In the genomic region with DNA sequence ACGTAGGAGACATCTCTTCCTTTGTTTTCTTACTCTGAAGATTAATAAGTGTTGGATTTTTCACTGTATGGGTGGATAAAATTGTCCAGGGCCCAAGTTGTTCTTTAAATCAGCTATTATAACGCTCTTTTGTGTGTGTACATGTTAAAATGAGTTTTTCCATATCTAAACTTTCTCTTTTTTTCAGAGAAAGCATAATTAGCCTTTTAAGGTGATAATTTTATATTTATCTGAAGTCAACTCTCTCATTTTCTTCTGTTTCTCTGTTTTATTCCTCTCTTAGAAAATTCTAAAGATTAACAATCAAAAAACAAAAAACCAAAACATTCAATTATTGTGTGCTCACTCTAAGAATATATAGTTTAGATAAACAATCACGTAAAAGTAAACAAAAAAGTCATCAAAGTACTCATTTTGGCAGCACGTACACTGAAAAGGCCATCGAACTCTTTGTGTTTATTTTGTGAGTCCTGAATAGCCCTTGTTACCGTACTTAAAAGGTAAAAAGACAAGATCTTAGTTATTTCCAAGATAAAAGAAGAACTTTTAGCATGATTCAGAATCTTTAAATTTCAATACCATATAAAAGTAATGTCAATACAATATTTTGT, we compare ENCODE assay signal across 28 cellular contexts. TPM values are rescaled to one million over a fixed set of nuclear protein-coding genes. Genes with fewer than 3 reads are reported as not detected.
A peak's percentile ranks its signal among the peaks of the same experiment; 100 is the strongest.
DNase-seq lines count a peak whose midpoint lies in the region; ATAC-seq and TF ChIP-seq lines count a peak whose summit lies in the region.
"Had no signal": no experiment of that assay in that cellular context is flagged by ENCODE, and none has a peak within 500 bp of the region (broad histone marks: within the 10 kb centered on the region; RNA-seq: fewer than 3 reads in every experiment).

No MANE protein-coding gene starts in this region.

- no peak for TF ChIP-seq CTCF in GM23338 (conservative IDR thresholded peaks at IDR 0.05; ENCODE audit: low read depth in 2 of 2)
- TF ChIP-seq CTCF in VCaP (conservative IDR thresholded peaks at IDR 0.05), result no peak
- no peak for TF ChIP-seq CTCF in liver (IDR thresholded peaks at IDR 0.05; ENCODE audit: low read depth, low read length, missing input control)
- no peak for TF ChIP-seq CTCF in MM.1S (IDR thresholded peaks at IDR 0.05; ENCODE audit: low read length)

- H3K4me2 ChIP-seq in GM23338 (no peak overlapping the region), MM.1S (ENCODE audit: low read depth, low read length) (no peak overlapping the region)
- H3K4me2 ChIP-seq: BLaER1 treated with 17β-estradiol and CSF1 and Interleukin-3, amounts not matched to agents 10 nM and 100 nM; SK-N-SH had no signal

- H3F3A ChIP-seq in GM23338 (replicated peaks; ENCODE audit: low read depth) (no peaks in the 10 kb centered on the region), MM.1S (ENCODE audit: insufficient read depth, low read length) (peaks cover 7% of the 10 kb centered on the region)

- peak overlapping the region; percentile 43; the same call in 1 of the 2 replicates for H2AFZ ChIP-seq in GM23338
- no peak overlapping the region for H2AFZ ChIP-seq in MM.1S (ENCODE audit: low read length)

- H3K4me1 Mint-ChIP-seq in GM23338, result peaks cover 35% of the 10 kb centered on the region

- DNase-seq in GM23338 (ENCODE audit: low spot score) (no peak), sciatic nerve (ENCODE audit: low spot score) (no peak), MM.1S (no peak)
- no peak for DNase-seq in activated effector memory CD4-positive, alpha-beta T cell treated with anti-CD3 and anti-CD28 coated beads, Interleukin-2, amount 50 U/mL, for 16 hours
- DNase-seq: activated CD4-positive, alpha-beta T cell treated with anti-CD3 and anti-CD28 coated beads for 36 hours; activated gamma-delta T cell; body of pancreas; Caco-2; effector CD4-positive, alpha-beta T cell; H9; heart left ventricle; left colon; naive B cell; NCI-H1105 treated with DMSO at 0.1 percent for 48 hours; NCI-H2029; NCI-H526 treated with DMSO at 0.1 percent for 48 hours; occipital lobe; retina; SK-N-SH; stimulated activated CD4-positive, alpha-beta T cell treated with anti-CD3 and anti-CD28 coated beads, Interleukin-12 subunit alpha, Interleukin-12 subunit beta, amount 100 ng/mL, for 4 hours; stimulated activated CD4-positive, alpha-beta T cell treated with anti-CD3 and anti-CD28 coated beads, Interleukin-4, amount 100 ng/mL, for 24 hours; stimulated activated naive B cell treated with anti-CD40 and anti-IgM and Interleukin-4, amounts not matched to agents 10 μg/mL and 1 μg/mL and 100 μg/mL, for 72 hours; T-helper 17 cell had no signal

- H3K36me3 ChIP-seq in GM23338 (ENCODE audit: insufficient read depth) (no peaks in the 10 kb centered on the region), liver (ENCODE audit: control insufficient read depth in 4 of 4, insufficient read depth in 3 of 4, low read depth in 1 of 4, low read length in 3 of 4) (no peaks in the 10 kb centered on the region), MM.1S (replicated peaks; ENCODE audit: insufficient read depth, low read length) (no peaks in the 10 kb centered on the region)
- H3K36me3 ChIP-seq: BLaER1 treated with 17β-estradiol and CSF1 and Interleukin-3, amounts not matched to agents 10 nM and 100 nM; heart left ventricle; thoracic aorta had no signal

- H3K36me3 Mint-ChIP-seq in GM23338 (ENCODE audit: low read depth), result no peaks in the 10 kb centered on the region
- H3K36me3 Mint-ChIP-seq: IgD-negative memory B cell; naive B cell; stimulated activated naive B cell treated with anti-CD40 and anti-IgM and Interleukin-4, amounts not matched to agents 10 μg/mL and 1 μg/mL and 100 μg/mL, for 72 hours had no signal

- H3K9ac ChIP-seq in liver (ENCODE audit: low read depth in 1 of 2, low read length in 2 of 2), result no peak overlapping the region
- no peak overlapping the region for H3K9ac ChIP-seq in MM.1S (ENCODE audit: low read length)
- H3K9ac ChIP-seq: BLaER1 treated with 17β-estradiol and CSF1 and Interleukin-3, amounts not matched to agents 10 nM and 100 nM; SK-N-SH had no signal

- H3K9me2 ChIP-seq in GM23338 (ENCODE audit: insufficient read depth) (no peaks in the 10 kb centered on the region), MM.1S (replicated peaks; ENCODE audit: insufficient read depth, low read length) (no peaks in the 10 kb centered on the region)
- H3K9me2 ChIP-seq: SK-N-SH had no signal

- H3K9me3 Mint-ChIP-seq in GM23338, result no peaks in the 10 kb centered on the region
- H3K9me3 Mint-ChIP-seq: H9, IgD-negative memory B cell, naive B cell had no signal

- no peak for TF ChIP-seq RAD21 in liver (IDR thresholded peaks at IDR 0.05)

- no peaks in the 10 kb centered on the region for H3K79me2 ChIP-seq in GM23338 (replicated peaks; ENCODE audit: insufficient read depth)
- no peaks in the 10 kb centered on the region for H3K79me2 ChIP-seq in MM.1S (ENCODE audit: low read length)

- H3K4me3 ChIP-seq in GM23338 (no peak overlapping the region), liver (ENCODE audit: low read depth in 1 of 3, low read length in 3 of 3) (no peak overlapping the region), MM.1S (ENCODE audit: low read length) (no peak overlapping the region)
- H3K4me3 ChIP-seq: BLaER1 treated with 17β-estradiol and CSF1 and Interleukin-3, amounts not matched to agents 10 nM and 100 nM; body of pancreas; heart left ventricle; thoracic aorta had no signal

- H3K27ac Mint-ChIP-seq in GM23338, result peak overlapping the region; percentile 43
- H3K27ac Mint-ChIP-seq: activated CD4-positive, alpha-beta T cell treated with anti-CD3 and anti-CD28 coated beads for 36 hours; IgD-negative memory B cell; naive B cell; stimulated activated naive B cell treated with anti-CD40 and anti-IgM and Interleukin-4, amounts not matched to agents 10 μg/mL and 1 μg/mL and 100 μg/mL, for 72 hours; T-helper 17 cell had no signal

- H3K4me1 ChIP-seq in GM23338 (ENCODE audit: insufficient read depth) (peaks cover 25% of the 10 kb centered on the region), liver (ENCODE audit: control insufficient read depth in 4 of 4, insufficient read depth in 4 of 4, low read length in 3 of 4) (peaks cover 0 to 31% (median 17%) of the 10 kb centered on the region in 4 donors), MM.1S (ENCODE audit: low read length) (peaks cover 18% of the 10 kb centered on the region)
- H3K4me1 ChIP-seq: body of pancreas had no signal

- H3K9me3 ChIP-seq in liver (ENCODE audit: control insufficient read depth in 4 of 4, low read length in 3 of 4) (no peaks in the 10 kb centered on the region), MM.1S (replicated peaks; ENCODE audit: insufficient read depth, low read length) (no peaks in the 10 kb centered on the region)
- H3K9me3 ChIP-seq: BLaER1 treated with 17β-estradiol and CSF1 and Interleukin-3, amounts not matched to agents 10 nM and 100 nM; body of pancreas; Caco-2; heart left ventricle; SK-N-SH; thoracic aorta had no signal

- intact Hi-C loops in sciatic nerve (cut with DNase I), result no loop called here

- no peaks in the 10 kb centered on the region for H3K27me3 ChIP-seq in GM23338 (ENCODE audit: insufficient read depth)
- no peaks in the 10 kb centered on the region for H3K27me3 ChIP-seq in liver (ENCODE audit: control insufficient read depth in 4 of 4, insufficient read depth in 4 of 4, low read length in 3 of 4)
- H3K27me3 ChIP-seq in MM.1S (replicated peaks; ENCODE audit: insufficient read depth, low read length), result no peaks in the 10 kb centered on the region
- H3K27me3 ChIP-seq: BLaER1 treated with 17β-estradiol and CSF1 and Interleukin-3, amounts not matched to agents 10 nM and 100 nM; body of pancreas; heart left ventricle had no signal

- H3K27ac ChIP-seq in GM23338 (ENCODE audit: low read depth) (no peak overlapping the region), VCaP (peak overlapping the region; percentile 92), liver (ENCODE audit: low read depth in 1 of 2, low read length in 2 of 2) (peak overlapping the region; percentile 32 to 38), MM.1S (ENCODE audit: low read length) (no peak overlapping the region)
- H3K27ac ChIP-seq: BLaER1 treated with 17β-estradiol and CSF1 and Interleukin-3, amounts not matched to agents 10 nM and 100 nM; body of pancreas had no signal

- ATAC-seq in GM23338 (no peak), sciatic nerve (no peak)
- ATAC-seq: activated CD4-positive, alpha-beta T cell treated with anti-CD3 and anti-CD28 coated beads for 36 hours; body of pancreas; left colon; stimulated activated naive B cell treated with anti-CD40 and anti-IgM and Interleukin-4, amounts not matched to agents 10 μg/mL and 1 μg/mL and 100 μg/mL, for 72 hours; T-helper 17 cell had no signal

- H4K20me1 ChIP-seq in GM23338 (replicated peaks; ENCODE audit: insufficient read depth), result no peaks in the 10 kb centered on the region
- H4K20me1 ChIP-seq in MM.1S (ENCODE audit: insufficient read depth, low read length), result no peaks in the 10 kb centered on the region
- H4K20me1 ChIP-seq: BLaER1 treated with 17β-estradiol and CSF1 and Interleukin-3, amounts not matched to agents 10 nM and 100 nM had no signal

- H3K27me3 Mint-ChIP-seq in GM23338 (ENCODE audit: insufficient read depth, low read depth, poor library complexity), result peaks cover 3% of the 10 kb centered on the region
- H3K27me3 Mint-ChIP-seq: activated CD4-positive, alpha-beta T cell treated with anti-CD3 and anti-CD28 coated beads for 36 hours; IgD-negative memory B cell; naive B cell; stimulated activated naive B cell treated with anti-CD40 and anti-IgM and Interleukin-4, amounts not matched to agents 10 μg/mL and 1 μg/mL and 100 μg/mL, for 72 hours had no signal

- WGBS in liver, result 31% methylated on average over 6 of the region's 6 CpGs

- H3K4me3 Mint-ChIP-seq in GM23338, result no peak overlapping the region; the same call in 2 of the 3 replicates
- H3K4me3 Mint-ChIP-seq: activated CD4-positive, alpha-beta T cell treated with anti-CD3 and anti-CD28 coated beads for 36 hours; IgD-negative memory B cell; naive B cell; stimulated activated naive B cell treated with anti-CD40 and anti-IgM and Interleukin-4, amounts not matched to agents 10 μg/mL and 1 μg/mL and 100 μg/mL, for 72 hours; T-helper 17 cell had no signal

RNA-seq across cellular contexts. Expression of gene CDC73, which starts 7.2 kb away (rescaled TPM):
- total RNA-seq in GM23338 (2014; rRNA removed; shearing (Covaris generic)), result 36.9 and 40.4 TPM in 2 replicates
- polyA plus RNA-seq in GM23338 (2016; fragmentation: Nextera tagmentation; extraction: Ambion mirVana) (62.5 and 63.2 TPM in 2 replicates), liver (10 to 100 TPM in 1 of 2 donors, 1 to 10 TPM in 1; 5.8 to 12.9 TPM)
- total RNA-seq in liver (10 to 100 TPM; 12.4 to 20.6 TPM), sciatic nerve (83.1 TPM)

RNA-seq across cellular contexts. Expression of gene GLRX2, which starts 9.4 kb away (rescaled TPM):
- 7.2 and 7.7 TPM in 2 replicates for total RNA-seq in GM23338 (2014; rRNA removed; shearing (Covaris generic))
- polyA plus RNA-seq in GM23338 (2016; fragmentation: Nextera tagmentation; extraction: Ambion mirVana), result 28.3 and 37.8 TPM in 2 replicates
- 1 to 10 TPM; 3.1 to 5.6 TPM for total RNA-seq in liver
- polyA plus RNA-seq in liver, result 10 to 100 TPM in 1 of 2 donors, 1 to 10 TPM in 1; 9.9 to 25.8 TPM
- 16.0 TPM for total RNA-seq in sciatic nerve

RNA-seq across cellular contexts. Expression of gene RO60, which starts 55.2 kb away (rescaled TPM):
- 122 and 130 TPM in 2 replicates for total RNA-seq in GM23338 (2014; rRNA removed; shearing (Covaris generic))
- polyA plus RNA-seq in GM23338 (2016; fragmentation: Nextera tagmentation; extraction: Ambion mirVana), result 87.3 and 103 TPM in 2 replicates
- 100 to 1,000 TPM in 1 of 2 donors, 10 to 100 TPM in 1; 41.1 to 121 TPM for total RNA-seq in liver
- polyA plus RNA-seq in liver, result 10 to 100 TPM in 1 of 2 donors, 1 to 10 TPM in 1; 5.9 to 28.8 TPM
- 84.8 TPM for total RNA-seq in sciatic nerve

RNA-seq across cellular contexts. Expression of gene UCHL5, which starts 55.4 kb away (rescaled TPM):
- 40.2 and 42.5 TPM in 2 replicates for total RNA-seq in GM23338 (2014; rRNA removed; shearing (Covaris generic))
- polyA plus RNA-seq in GM23338 (2016; fragmentation: Nextera tagmentation; extraction: Ambion mirVana), result 60.2 and 67.1 TPM in 2 replicates
- total RNA-seq in liver, result 10 to 100 TPM; 21.1 to 29.7 TPM
- 10 to 100 TPM; 14.5 to 22.0 TPM for polyA plus RNA-seq in liver
- 34.0 TPM for total RNA-seq in sciatic nerve

Comparison
In these comparisons a context has a peak if more than half of its experiments do, and no peak if none do; other contexts are left out.
1. H3K27ac ChIP-seq: peak in VCaP (single experiment) and liver (2 of 2); none in GM23338 (single experiment) and MM.1S (single experiment).